8 cellular contexts compared by ENCODE assay signal in the genomic region with DNA sequence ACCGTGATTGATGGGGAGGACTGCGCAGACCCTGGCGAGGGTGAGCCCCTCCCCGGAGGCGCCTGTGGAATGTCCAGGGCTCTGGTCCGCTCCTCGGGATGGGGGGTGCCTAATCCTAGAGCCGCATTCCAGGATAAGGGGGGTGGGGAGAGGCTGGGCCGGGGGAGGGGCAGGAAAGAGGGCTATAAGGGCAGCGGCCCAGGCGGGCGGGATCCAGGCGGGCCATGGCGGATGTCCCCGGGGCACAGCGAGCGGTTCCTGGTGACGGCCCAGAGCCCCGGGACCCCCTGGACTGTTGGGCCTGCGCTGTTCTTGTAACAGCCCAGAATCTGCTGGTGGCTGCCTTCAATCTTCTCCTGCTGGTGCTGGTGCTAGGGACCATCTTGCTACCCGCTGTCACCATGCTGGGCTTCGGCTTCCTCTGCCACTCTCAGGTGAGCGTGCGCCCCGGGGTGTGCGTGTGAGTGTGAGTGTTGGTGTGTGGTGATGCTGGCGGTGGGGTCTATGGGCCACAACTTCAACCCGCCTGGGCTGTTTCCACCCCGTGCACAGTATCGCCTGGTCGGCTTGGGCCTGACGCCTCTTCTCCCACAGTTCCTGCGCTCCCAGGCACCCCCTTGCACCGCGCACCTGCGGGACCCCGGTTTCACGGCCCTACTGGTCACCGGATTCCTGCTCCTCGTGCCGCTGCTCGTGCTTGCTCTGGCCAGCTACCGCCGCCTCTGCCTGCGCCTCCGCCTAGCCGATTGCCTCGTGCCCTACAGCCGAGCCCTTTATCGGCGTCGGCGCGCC. TPM values are rescaled to one million over a fixed set of nuclear protein-coding genes. Genes with fewer than 3 reads are reported as not detected.
DNase-seq lines count a peak whose midpoint lies in the region; FAIRE-seq and TF ChIP-seq lines count a peak whose summit lies in the region.

A gene with protein sequence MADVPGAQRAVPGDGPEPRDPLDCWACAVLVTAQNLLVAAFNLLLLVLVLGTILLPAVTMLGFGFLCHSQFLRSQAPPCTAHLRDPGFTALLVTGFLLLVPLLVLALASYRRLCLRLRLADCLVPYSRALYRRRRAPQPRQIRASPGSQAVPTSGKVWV (plus strand): TSS at position 216 of the 792 bp plus-strand sequence. CDS start 9 bp downstream, at position 225.

- H3K4me1 ChIP-seq in mesodermal cell (ENCODE audit: control insufficient read depth, insufficient read depth, low read length, poor library complexity, severe bottlenecking) (peaks cover 38% of the 10 kb centered on the region), vagina (peaks cover 47% of the 10 kb centered on the region), small intestine (ENCODE audit: control insufficient read depth in 2 of 2, insufficient read depth in 1 of 2, low read depth in 1 of 2, low read length in 1 of 2) (peaks cover 0 to 4% of the 10 kb centered on the region in 2 donors)

- intact Hi-C loops in vagina (cut with DNase I) = loop anchor here (5.0 kb wide), 2 partner anchors 32 to 33 kb away; a partner anchor contains a TSS

- TF ChIP-seq CTCF in coronary artery (IDR thresholded peaks at IDR 0.05) (no peak), vagina (IDR thresholded peaks at IDR 0.05) (no peak)

- 2 to 3% methylated on average over 37 to 47 of the region's 54 CpGs for WGBS in mesodermal cell (ENCODE audit: insufficient coverage in 2 of 2), 2 experiments
- 64 to 86% (median 85%) methylated on average over 41 to 54 of the region's 54 CpGs for WGBS in small intestine, 3 donors

- H3K9me3 ChIP-seq in mesodermal cell (ENCODE audit: control insufficient read depth, low read length) = no peaks in the 10 kb centered on the region
- no peaks in the 10 kb centered on the region for H3K9me3 ChIP-seq in vagina
- H3K9me3 ChIP-seq in small intestine (ENCODE audit: control insufficient read depth, low read depth) = no peaks in the 10 kb centered on the region

- H3K4me3 ChIP-seq in coronary artery (peak within 1 kb of the TSS; percentile 80), mesodermal cell (ENCODE audit: extremely low read depth, insufficient read depth, low read length, poor library complexity, severe bottlenecking) (peak within 1 kb of the TSS; percentile 68), vagina (peak within 1 kb of the TSS; percentile 53 to 72), small intestine (ENCODE audit: low read depth in 1 of 2, low read length in 2 of 2) (no peak within 1 kb of the TSS)

- peak; percentile 20 to 34 for DNase-seq in stimulated activated CD4-positive, alpha-beta T cell treated with anti-CD3 and anti-CD28 coated beads, Interleukin-2, amount 100 ng/mL, for 24 hours
- no peak for DNase-seq in stimulated activated CD4-positive, alpha-beta T cell treated with anti-CD3 and anti-CD28 coated beads, Interleukin-1b, Interleukin-23, amount 100 ng/mL, for 48 hours
- DNase-seq in coronary artery (ENCODE audit: low spot score) (peak; percentile 76), vagina (ENCODE audit: extremely low spot score in 2 of 2) (peak; percentile 87 to 92), C1 segment of cervical spinal cord (lab: John Stamatoyannopoulos, UW) (no peak), small intestine (no peak)
- DNase-seq in effector CD4-positive, alpha-beta T cell = no peak

- H3K27me3 ChIP-seq in vagina (no peaks in the 10 kb centered on the region), small intestine (ENCODE audit: control insufficient read depth in 2 of 2, insufficient read depth in 2 of 2, low read length in 2 of 2) (no peaks in the 10 kb centered on the region)

- H3K27ac ChIP-seq in coronary artery (peak within 1 kb of the TSS; percentile 81 to 94), mesodermal cell (ENCODE audit: low read depth, low read length, severe bottlenecking) (peak within 1 kb of the TSS; percentile 97), vagina (peak within 1 kb of the TSS; percentile 85), small intestine (ENCODE audit: low read depth in 1 of 2, low read length in 1 of 2) (peak within 1 kb of the TSS in 1 of 2 donors; percentile 89)

- no peak for FAIRE-seq in small intestine (lab: Jason Lieb, UNC)

- H3K36me3 ChIP-seq in mesodermal cell (ENCODE audit: control insufficient read depth, insufficient read depth, low read length) (peaks cover 56% of the 10 kb centered on the region), vagina (peaks cover 0 to 14% of the 10 kb centered on the region in 2 donors), small intestine (ENCODE audit: control insufficient read depth in 2 of 2, insufficient read depth in 2 of 2, low read length in 2 of 2) (peaks cover 5 to 7% of the 10 kb centered on the region in 2 donors)

- no peak for TF ChIP-seq POLR2A in vagina (IDR thresholded peaks at IDR 0.05)

RNA-seq across cellular contexts. Expression of the gene that starts here (rescaled TPM):
- 240 TPM for polyA plus RNA-seq in mesodermal cell (2013, experiment 1 of 2)
- polyA plus RNA-seq in mesodermal cell (2013, experiment 2 of 2) = 335 TPM
- 26.3 TPM for total RNA-seq in vagina
- 10 to 100 TPM in 1 of 3 donors, 1 to 10 TPM in 2; 3.8 to 17.5 (median 8.9) TPM for polyA plus RNA-seq in small intestine

Comparison
In these comparisons a context has a peak if more than half of its experiments do, and no peak if none do; other contexts are left out.
1. DNase-seq: peak in stimulated activated CD4-positive, alpha-beta T cell treated with anti-CD3 and anti-CD28 coated beads, Interleukin-2, amount 100 ng/mL, for 24 hours (2 of 2), coronary artery (single experiment) and vagina (2 of 2); none in stimulated activated CD4-positive, alpha-beta T cell treated with anti-CD3 and anti-CD28 coated beads, Interleukin-1b, Interleukin-23, amount 100 ng/mL, for 48 hours (single experiment), C1 segment of cervical spinal cord (0 of 14), small intestine (single experiment) and effector CD4-positive, alpha-beta T cell (single experiment).
2. H3K4me3 ChIP-seq: peak in coronary artery (single experiment), mesodermal cell (single experiment) and vagina (2 of 2); none in small intestine (0 of 2).